In genomic region chr20:38405132-38405531, GRCh38 we compare ENCODE assay signal across 30 cellular contexts.
"Had no signal": no experiment of that assay in that cellular context is flagged by ENCODE, and none has a peak within 500 bp of the region (broad histone marks: within the 10 kb centered on the region; RNA-seq: fewer than 3 reads in every experiment).

No MANE protein-coding gene starts in this region.

- DNase-seq: activated CD4-positive, alpha-beta T cell treated with anti-CD3 and anti-CD28 coated beads, Interleukin-2, amount 10 ng/mL, durations not matched to agents 24 days and 14 days; activated CD4-positive, alpha-beta T cell treated with anti-CD3 and anti-CD28 coated beads, Interleukin-2, amount 50 U/mL, for 4 hours; activated CD8-positive, alpha-beta T cell treated with anti-CD3 and anti-CD28 coated beads for 36 hours; activated effector memory CD4-positive, alpha-beta T cell treated with anti-CD3 and anti-CD28 coated beads, Interleukin-2, amount 50 U/mL, for 16 hours; activated naive CD4-positive, alpha-beta T cell; activated naive CD4-positive, alpha-beta T cell treated with anti-CD3 and anti-CD28 coated beads, Interleukin-2, amount 50 U/mL, for 16 hours; activated naive CD8-positive, alpha-beta T cell treated with anti-CD3 and anti-CD28 coated beads for 36 hours; activated T-cell treated with anti-CD3 and anti-CD28 coated beads, Interleukin-2, amount 50 U/mL, for 1 hour; activated T-cell treated with anti-CD3 and anti-CD28 coated beads, Interleukin-2, amount 50 U/mL, for 72 hours; amniotic stem cell; aorta; brain microvascular endothelial cell; central memory CD4-positive, alpha-beta T cell; MM.1S; MV-4-11; NCI-H1092 treated with DMSO at 0.1 percent for 48 hours; NCI-H1417; NCI-H187 treated with DMSO at 0.1 percent for 48 hours; NCI-H2081 treated with DMSO at 0.1 percent for 48 hours; NCI-H446 treated with DMSO at 0.1 percent for 48 hours; NCI-H524 treated with DMSO at 0.1 percent for 48 hours; NK-92 treated with Interleukin-12 subunit alpha and Interleukin-12 subunit beta, amount 100 ng/mL, for 24 hours; PC-3; RPMI8226; SHP77 treated with DMSO at 0.1 percent for 48 hours; SK-N-SH had no signal

- FAIRE-seq: TTC549 had no signal

- H3K36me3 ChIP-seq: brain microvascular endothelial cell, Peyer's patch had no signal

- H3K9me3 ChIP-seq: Peyer's patch, SJSA1, SK-N-SH had no signal

- H3K4me1 ChIP-seq: Peyer's patch, SJSA1 had no signal

- H3K27me3 ChIP-seq: brain microvascular endothelial cell, Peyer's patch, SJSA1 had no signal

- H3K4me3 ChIP-seq: Peyer's patch, SJSA1 had no signal

- H3K27ac ChIP-seq: brain microvascular endothelial cell, KMS-11, Peyer's patch, SJSA1 had no signal
